1 cellular context compared by ENCODE assay signal in genomic region chr7:37815969-37816371, GRCh38.
TF ChIP-seq lines count a peak whose summit lies in the region.

No MANE protein-coding gene starts in this region.

TF ChIP-seq in HepG2, 621 proteins besides CTCF, POLR2A, EP300 and RAD21 (continued from another document):
- TF ChIP-seq AHDC1 (CRISPR knock-in tag; IDR thresholded peaks at IDR 0.05; ENCODE audit: borderline replicate concordance) (no peak), JUND (CRISPR knock-in tag; IDR thresholded peaks at IDR 0.05) (no peak), BHLHE40 (IDR thresholded peaks at IDR 0.05; ENCODE audit: low read length) (no peak), NFYB (CRISPR knock-in tag; IDR thresholded peaks at IDR 0.05) (no peak), ZNF281 (CRISPR knock-in tag; IDR thresholded peaks at IDR 0.05; ENCODE audit: borderline replicate concordance) (no peak), MXI1 (IDR thresholded peaks at IDR 0.05; ENCODE audit: borderline replicate concordance, low read depth, low read length) (no peak), MYPOP (CRISPR knock-in tag; IDR thresholded peaks at IDR 0.05) (no peak), NR2F6 (IDR thresholded peaks at IDR 0.05) (no peak), NR2F6 (CRISPR knock-in tag; IDR thresholded peaks at IDR 0.05) (no peak), HMG20A (CRISPR knock-in tag; IDR thresholded peaks at IDR 0.05; ENCODE audit: borderline replicate concordance) (no peak), SNRNP70 (IDR thresholded peaks at IDR 0.05; ENCODE audit: low read depth, low read length) (no peak), SMARCE1 (IDR thresholded peaks at IDR 0.05; ENCODE audit: borderline replicate concordance) (no peak), ZSCAN29 (CRISPR knock-in tag; conservative IDR thresholded peaks at IDR 0.05) (no peak), ZKSCAN5 (CRISPR knock-in tag; IDR thresholded peaks at IDR 0.05) (no peak), CAMTA2 (CRISPR knock-in tag; IDR thresholded peaks at IDR 0.05; ENCODE audit: borderline replicate concordance) (no peak), ZNF143 (CRISPR knock-in tag; IDR thresholded peaks at IDR 0.05) (no peak), TP53 (CRISPR knock-in tag; conservative IDR thresholded peaks at IDR 0.05) (no peak)
